In genomic region chr6:31128093-31128676, GRCh38 we compare ENCODE assay signal across 8 cellular contexts. TPM values are rescaled to one million over a fixed set of nuclear protein-coding genes. Genes with fewer than 3 reads are reported as not detected.
DNase-seq lines count a peak whose midpoint lies in the region; ATAC-seq and TF ChIP-seq lines count a peak whose summit lies in the region.

No MANE protein-coding gene starts in this region.

- WGBS in trophoblast cell (ENCODE audit: extremely low coverage, insufficient coverage, insufficient read length), result no CpG with 5 or more reads among the region's 8 CpGs

- H3K9me3 ChIP-seq in OCI-LY7 (ENCODE audit: low read length) (no peaks in the 10 kb centered on the region), trophoblast cell (ENCODE audit: insufficient read depth, low read depth, low read length) (no peaks in the 10 kb centered on the region), uterus (no peaks in the 10 kb centered on the region)

- H4K20me1 ChIP-seq in OCI-LY7 (ENCODE audit: insufficient read depth, low read length), result no peaks in the 10 kb centered on the region

- no peak overlapping the region for H3K18ac ChIP-seq in trophoblast cell (ENCODE audit: low read length)

- H3K4me2 ChIP-seq in OCI-LY7 (ENCODE audit: low read length) (no peak overlapping the region), trophoblast cell (ENCODE audit: low read length) (no peak overlapping the region)

- intact Hi-C loops in OCI-LY7 (cut with micrococcal nuclease; ENCODE audit: unreplicated experiment) (no loop called here), uterus (cut with DNase I; ENCODE audit: low total_unique reads) (no loop called here)

- BruUV-seq in OCI-LY7 (replicated peaks; lab: Mats Ljungman, UMichigan), result no TSS peak

- H3K4me3 ChIP-seq in AG09309 (ENCODE audit: control insufficient read depth, low read depth, low read length) (no peak overlapping the region), OCI-LY7 (ENCODE audit: low read depth, low read length, poor library complexity, severe bottlenecking) (no peak overlapping the region), fibroblast of the aortic adventitia (ENCODE audit: low read depth, low read length) (no peak overlapping the region), trophoblast cell (ENCODE audit: low read depth, low read length) (no peak overlapping the region), uterus (no peak overlapping the region)

- H2BK12ac ChIP-seq in trophoblast cell (ENCODE audit: low read length), result no peak overlapping the region

- CTCF ChIA-PET in OCI-LY7 (lab: Charles Lee; ENCODE audit: unreplicated experiment), result interaction anchor here (0.8 kb wide), 1 partner anchor 94 kb away, joined by 3 read pairs; no protein-coding TSS in a partner anchor

- no peak for DNase-seq in AG09309 (ENCODE audit: low read depth)
- peak; percentile 80 for DNase-seq in GM19240 (ENCODE audit: insufficient read length, low spot score)
- DNase-seq in OCI-LY7 (ENCODE audit: low spot score), result peak; percentile 73
- DNase-seq in activated T-cell treated with anti-CD3 and anti-CD28 coated beads, Interleukin-2, amount 50 U/mL, for 1 hour, result peak; percentile 78
- peak; percentile 49 for DNase-seq in fibroblast of the aortic adventitia (ENCODE audit: low read depth)
- DNase-seq in trophoblast cell, result peak; percentile 67 to 85
- DNase-seq in uterus, result peak; percentile 57 to 67

- no peaks in the 10 kb centered on the region for H3K4me1 ChIP-seq in OCI-LY7 (ENCODE audit: insufficient read depth, low read length, poor library complexity, severe bottlenecking)
- peaks cover 0 to 2% of the 10 kb centered on the region in 2 experiments for H3K4me1 ChIP-seq in trophoblast cell (ENCODE audit: control insufficient read depth in 1 of 2, insufficient read depth in 2 of 2, low read length in 2 of 2)
- H3K4me1 ChIP-seq in uterus, result no peaks in the 10 kb centered on the region

- no peaks in the 10 kb centered on the region for H3K27me3 ChIP-seq in trophoblast cell (ENCODE audit: insufficient read depth, low read length)
- no peaks in the 10 kb centered on the region for H3K27me3 ChIP-seq in uterus

- H3K14ac ChIP-seq in trophoblast cell (ENCODE audit: low read length), result no peak overlapping the region

- H3K4ac ChIP-seq in trophoblast cell (ENCODE audit: low read depth, low read length), result no peak overlapping the region

- no peak overlapping the region for H4K12ac ChIP-seq in trophoblast cell (ENCODE audit: low read depth, low read length)

- no peaks in the 10 kb centered on the region for H3K79me2 ChIP-seq in OCI-LY7 (ENCODE audit: insufficient read depth, low read depth, low read length)
- no peaks in the 10 kb centered on the region for H3K79me2 ChIP-seq in trophoblast cell (ENCODE audit: control insufficient read depth, insufficient read depth, low read length, poor library complexity)

- no peaks in the 10 kb centered on the region for H3K79me1 ChIP-seq in trophoblast cell (ENCODE audit: low read length)

- TF ChIP-seq CTCF in AG09309 (IDR thresholded peaks at IDR 0.05; ENCODE audit: control insufficient read depth, insufficient read depth, low read depth, low read length, missing control alignments), result peak; percentile 83
- TF ChIP-seq CTCF in OCI-LY7 (conservative IDR thresholded peaks at IDR 0.05; ENCODE audit: low read length), result peak; percentile 82
- TF ChIP-seq CTCF in fibroblast of the aortic adventitia (IDR thresholded peaks at IDR 0.05; ENCODE audit: insufficient read depth, low read length), result peak; percentile 87
- peak; percentile 62 to 84 (median 75) for TF ChIP-seq CTCF in uterus (IDR thresholded peaks at IDR 0.05)

- H3K27ac ChIP-seq in OCI-LY7 (ENCODE audit: low read depth, low read length, poor library complexity, severe bottlenecking), result no peak overlapping the region
- no peak overlapping the region for H3K27ac ChIP-seq in trophoblast cell (ENCODE audit: low read depth, low read length)
- H3K27ac ChIP-seq in uterus, result no peak overlapping the region

- H2AK5ac ChIP-seq in trophoblast cell (ENCODE audit: low read length), result no peak overlapping the region

- no peak overlapping the region for H4K8ac ChIP-seq in trophoblast cell (ENCODE audit: low read depth, low read length)

- no peak for TF ChIP-seq POLR2A in uterus (IDR thresholded peaks at IDR 0.05)

- no peak for ATAC-seq in HG03442 (IDR thresholded peaks at IDR 0.05; ENCODE audit: unreplicated experiment)

- no peak overlapping the region for H3K9ac ChIP-seq in trophoblast cell (ENCODE audit: low read length)

- no peaks in the 10 kb centered on the region for H3K9me2 ChIP-seq in OCI-LY7 (ENCODE audit: insufficient read depth, low read length)

- no peak overlapping the region for H2BK5ac ChIP-seq in trophoblast cell (ENCODE audit: low read depth, low read length, poor library complexity)

- H4K91ac ChIP-seq in trophoblast cell (ENCODE audit: low read depth, low read length), result no peak overlapping the region

- POLR2A ChIA-PET in OCI-LY7 (lab: Charles Lee), result no interaction called here

- no peak overlapping the region for H2BK120ac ChIP-seq in trophoblast cell (ENCODE audit: insufficient read depth, low read length, poor library complexity)

- H3K36me3 ChIP-seq in OCI-LY7 (ENCODE audit: insufficient read depth, low read length) (no peaks in the 10 kb centered on the region), trophoblast cell (ENCODE audit: control insufficient read depth in 1 of 2, insufficient read depth in 2 of 2, low read length in 2 of 2) (no peaks in the 10 kb centered on the region), uterus (no peaks in the 10 kb centered on the region)

- H2AFZ ChIP-seq in OCI-LY7 (ENCODE audit: low read length), result no peak overlapping the region
- H2AFZ ChIP-seq in trophoblast cell (ENCODE audit: insufficient read depth, low read length, poor library complexity), result no peak overlapping the region

- H3K23ac ChIP-seq in trophoblast cell (ENCODE audit: low read length), result no peak overlapping the region

RNA-seq across cellular contexts. Expression of gene CDSN, which starts 7.9 kb away (rescaled TPM):
- total RNA-seq in OCI-LY7 (2014; rRNA removed; shearing (Covaris generic)), result not detected in 2 replicates
- total RNA-seq in OCI-LY7 (2022), result not detected in 2 replicates
- not detected in 2 replicates for total RNA-seq in fibroblast of the aortic adventitia (ENCODE audit: low replicate concordance)
- polyA plus RNA-seq in trophoblast cell (2013), result 0.01 TPM in 1 of 2 replicates, not detected in the other
- total RNA-seq in uterus, result under 1 TPM in 1 of 4 donors, not detected in 3; 0.28 TPM

RNA-seq across cellular contexts. Expression of gene PSORS1C2, which starts 10.7 kb away (rescaled TPM):
- not detected in 2 replicates for total RNA-seq in OCI-LY7 (2014; rRNA removed; shearing (Covaris generic))
- total RNA-seq in OCI-LY7 (2022) (not detected in 2 replicates), fibroblast of the aortic adventitia (ENCODE audit: low replicate concordance) (not detected in 2 replicates), uterus (not detected)
- polyA plus RNA-seq in trophoblast cell (2013), result not detected in 2 replicates

RNA-seq across cellular contexts. Expression of gene PSORS1C1, which starts 13.6 kb away (rescaled TPM):
- total RNA-seq in OCI-LY7 (2014; rRNA removed; shearing (Covaris generic)), result not detected in 2 replicates
- total RNA-seq in OCI-LY7 (2022) (not detected in 2 replicates), fibroblast of the aortic adventitia (ENCODE audit: low replicate concordance) (1.2 and 7.0 TPM in 2 replicates), uterus (1 to 10 TPM in 1 of 4 donors, under 1 TPM in 3; under 0.01 to 4.5 (median 0.54) TPM)
- 0.18 and 0.23 TPM in 2 replicates for polyA plus RNA-seq in trophoblast cell (2013)

RNA-seq across cellular contexts. Expression of gene C6orf15, which starts 15.8 kb away (rescaled TPM):
- not detected in 2 replicates for total RNA-seq in OCI-LY7 (2014; rRNA removed; shearing (Covaris generic))
- total RNA-seq in OCI-LY7 (2022) (not detected in 2 replicates), fibroblast of the aortic adventitia (ENCODE audit: low replicate concordance) (not detected in 2 replicates), uterus (under 1 TPM in 1 of 4 donors, not detected in 3; 0.35 TPM)
- polyA plus RNA-seq in trophoblast cell (2013), result not detected in 2 replicates

RNA-seq across cellular contexts. Expression of gene CCHCR1, which starts 29.4 kb away (rescaled TPM):
- total RNA-seq in OCI-LY7 (2014; rRNA removed; shearing (Covaris generic)), result 23.9 and 33.0 TPM in 2 replicates
- total RNA-seq in OCI-LY7 (2022), result 31.5 and 33.0 TPM in 2 replicates
- total RNA-seq in fibroblast of the aortic adventitia (ENCODE audit: low replicate concordance), result 21.1 and 42.0 TPM in 2 replicates
- polyA plus RNA-seq in trophoblast cell (2013), result 7.3 and 8.1 TPM in 2 replicates
- 10 to 100 TPM in 2 of 4 donors, 1 to 10 TPM in 1, under 1 TPM in 1; 0.59 to 28.1 (median 12.5) TPM for total RNA-seq in uterus
